In the genomic region with DNA sequence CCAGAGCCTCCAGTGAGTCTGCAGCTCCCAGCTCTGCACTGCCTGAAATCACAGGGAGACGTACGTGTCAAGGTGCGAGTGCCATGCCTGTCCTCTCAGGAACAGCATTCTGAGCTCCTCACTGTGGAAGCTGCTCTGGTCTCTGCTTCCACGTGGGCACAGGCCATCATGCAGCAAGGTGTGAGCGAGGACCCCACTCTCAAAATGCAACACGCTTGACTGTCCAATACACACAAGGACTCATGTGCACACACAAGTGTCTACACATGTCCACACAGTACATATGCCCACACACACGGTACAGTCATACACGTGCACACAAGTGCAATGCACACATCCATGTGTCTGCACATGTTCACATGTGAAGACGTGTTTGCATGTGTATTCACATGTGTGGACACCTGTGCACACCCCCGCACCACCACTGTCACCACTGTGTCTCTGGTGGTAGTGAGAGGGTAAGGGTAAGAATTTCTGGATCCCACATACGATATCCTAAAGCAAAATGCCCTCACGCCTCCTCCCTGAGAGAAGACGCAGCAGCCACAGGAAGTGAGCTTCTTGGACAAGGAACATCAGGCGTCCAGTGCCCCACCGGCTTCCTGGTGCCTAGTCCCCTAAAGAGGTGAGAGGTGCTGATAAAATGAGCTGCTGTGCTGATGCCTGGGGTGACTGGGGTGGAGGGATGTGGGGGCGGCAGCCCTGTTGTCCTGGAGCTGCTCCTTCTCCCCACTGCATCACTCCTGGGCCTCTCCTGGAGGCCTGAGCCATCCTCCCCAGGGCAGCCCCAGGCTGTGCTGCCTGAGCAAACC, we compare ENCODE assay signal across 18 cellular contexts.
DNase-seq lines count a peak whose midpoint lies in the region; ATAC-seq and TF ChIP-seq lines count a peak whose summit lies in the region.
"Had no signal": no experiment of that assay in that cellular context is flagged by ENCODE, and none has a peak within 500 bp of the region (broad histone marks: within the 10 kb centered on the region; RNA-seq: fewer than 3 reads in every experiment).

No MANE protein-coding gene starts in this region.

- H3K79me2 ChIP-seq in hepatocyte: no peaks in the 10 kb centered on the region

- no peak for TF ChIP-seq POLR2A in prostate gland (IDR thresholded peaks at IDR 0.05)

- no peaks in the 10 kb centered on the region for H3K9me2 ChIP-seq in hepatocyte (replicated peaks; ENCODE audit: insufficient read depth)

- no peak overlapping the region for H2AFZ ChIP-seq in hepatocyte

- WGBS in hepatocyte (ENCODE audit: low lambda C conversion rate, missing lambda C conversion rate): 88% methylated on average over 16 of the region's 16 CpGs
- WGBS in prostate gland: 73% methylated on average over 16 of the region's 16 CpGs

- H3K4me3 ChIP-seq in hepatocyte: no peak overlapping the region
- H3K4me3 ChIP-seq in prostate gland: no peak overlapping the region
- H3K4me3 ChIP-seq: heart right ventricle, K562, MG63 had no signal

- H3K27me3 ChIP-seq in hepatocyte (no peaks in the 10 kb centered on the region), prostate gland (replicated peaks; ENCODE audit: insufficient read depth) (no peaks in the 10 kb centered on the region)
- H3K27me3 ChIP-seq: heart right ventricle, MG63 had no signal

- H3K4me2 ChIP-seq in hepatocyte: peak overlapping the region; percentile 52

- ATAC-seq in Right ventricle myocardium superior (ENCODE audit: poor library complexity): no peak
- ATAC-seq: heart right ventricle, K562, left ventricle myocardium superior had no signal

- TF ChIP-seq CTCF in hepatocyte (IDR thresholded peaks at IDR 0.05; ENCODE audit: poor library complexity) (no peak), prostate gland (IDR thresholded peaks at IDR 0.05) (no peak)

- no peaks in the 10 kb centered on the region for H3K9me3 ChIP-seq in hepatocyte (ENCODE audit: low read depth)
- H3K9me3 ChIP-seq in prostate gland: no peaks in the 10 kb centered on the region
- H3K9me3 ChIP-seq: MG63 had no signal

- H3K36me3 ChIP-seq in hepatocyte (replicated peaks; ENCODE audit: insufficient read depth, low read depth) (no peaks in the 10 kb centered on the region), prostate gland (no peaks in the 10 kb centered on the region)
- H3K36me3 ChIP-seq: heart right ventricle, MG63 had no signal

- peak; percentile 36 for DNase-seq in cardiac septum (ENCODE audit: low spot score)
- no peak for DNase-seq in Right ventricle myocardium superior
- DNase-seq in hepatocyte (ENCODE audit: low spot score): no peak
- DNase-seq in prostate gland (ENCODE audit: low spot score): no peak
- DNase-seq in NCI-H510A (lab: John Stamatoyannopoulos, UW): no peak
- no peak for DNase-seq in NCI-H526 (lab: John Stamatoyannopoulos, UW)
- DNase-seq in NCI-H2029 (lab: John Stamatoyannopoulos, UW): no peak
- DNase-seq: activated CD4-positive, alpha-beta memory T cell treated with anti-CD3 and anti-CD28 coated beads for 36 hours; activated T-cell treated with anti-CD3 and anti-CD28 coated beads for 4 hours; caudate nucleus; heart right ventricle; NCI-H2171; stimulated activated CD4-positive, alpha-beta T cell treated with anti-CD3 and anti-CD28 coated beads, Interleukin-4, amount 100 ng/mL, for 1 hour; T-helper 9 cell had no signal

- intact Hi-C loops in cardiac septum (cut with DNase I): no loop called here
- intact Hi-C loops in Right ventricle myocardium superior (cut with DNase I): no loop called here
- intact Hi-C loops in prostate gland (cut with DNase I): no loop called here

- H3K27ac ChIP-seq in hepatocyte (peak overlapping the region; percentile 81), prostate gland (peak overlapping the region; percentile 42 to 59)
- H3K27ac ChIP-seq: epithelial cell of prostate, heart right ventricle had no signal

- H3K4me1 ChIP-seq in hepatocyte (ENCODE audit: insufficient read depth) (peaks cover 29% of the 10 kb centered on the region), prostate gland (replicated peaks) (peaks cover 10% of the 10 kb centered on the region)
- H3K4me1 ChIP-seq: heart right ventricle had no signal

- no peaks in the 10 kb centered on the region for H4K20me1 ChIP-seq in hepatocyte (ENCODE audit: insufficient read depth, poor library complexity, severe bottlenecking)
